ENCODE assay signal across 23 cellular contexts in genomic region chr7:11817111-11817710, GRCh38. TPM values are rescaled to one million over a fixed set of nuclear protein-coding genes. Genes with fewer than 3 reads are reported as not detected.
"Had no signal": no experiment of that assay in that cellular context is flagged by ENCODE, and none has a peak within 500 bp of the region (broad histone marks: within the 10 kb centered on the region; RNA-seq: fewer than 3 reads in every experiment).

No MANE protein-coding gene starts in this region.

- H3K27ac Mint-ChIP-seq: activated naive CD4-positive, alpha-beta T cell treated with anti-CD3 and anti-CD28 coated beads for 36 hours; activated naive CD8-positive, alpha-beta T cell treated with anti-CD3 and anti-CD28 coated beads, Interleukin-2, amount 50 U/mL, for 24 hours; naive thymus-derived CD8-positive, alpha-beta T cell; stimulated activated naive B cell treated with anti-CD40 and anti-IgM and Interleukin-4, amounts not matched to agents 10 μg/mL and 1 μg/mL and 100 μg/mL, for 72 hours had no signal

- H3K4me3 ChIP-seq: breast epithelium, thoracic aorta, upper lobe of right lung had no signal

- H3K36me3 ChIP-seq: breast epithelium, neutrophil, thoracic aorta, upper lobe of right lung had no signal

- H3K4me3 Mint-ChIP-seq: activated naive CD4-positive, alpha-beta T cell treated with anti-CD3 and anti-CD28 coated beads for 36 hours; activated naive CD8-positive, alpha-beta T cell treated with anti-CD3 and anti-CD28 coated beads, Interleukin-2, amount 50 U/mL, for 24 hours; activated T-cell treated with anti-CD3 and anti-CD28 coated beads, Interleukin-2, amount 50 U/mL, for 4 hours; naive thymus-derived CD8-positive, alpha-beta T cell; stimulated activated naive B cell treated with anti-CD40 and anti-IgM and Interleukin-4, amounts not matched to agents 10 μg/mL and 1 μg/mL and 100 μg/mL, for 72 hours had no signal

- H3K9me3 Mint-ChIP-seq: activated naive CD8-positive, alpha-beta T cell treated with anti-CD3 and anti-CD28 coated beads, Interleukin-2, amount 50 U/mL, for 24 hours; activated T-cell treated with anti-CD3 and anti-CD28 coated beads, Interleukin-2, amount 50 U/mL, for 4 hours had no signal

- H3K27me3 Mint-ChIP-seq: activated naive CD8-positive, alpha-beta T cell treated with anti-CD3 and anti-CD28 coated beads, Interleukin-2, amount 50 U/mL, for 24 hours had no signal

- H3K27ac ChIP-seq: breast epithelium, neutrophil, parathyroid adenoma, thoracic aorta, upper lobe of right lung had no signal

- H3K9ac ChIP-seq: parathyroid adenoma had no signal

- H3K4me1 ChIP-seq: breast epithelium, upper lobe of right lung had no signal

- H3K36me3 Mint-ChIP-seq: naive thymus-derived CD8-positive, alpha-beta T cell; stimulated activated naive B cell treated with anti-CD40 and anti-IgM and Interleukin-4, amounts not matched to agents 10 μg/mL and 1 μg/mL and 100 μg/mL, for 72 hours had no signal

- H2AFZ ChIP-seq: parathyroid adenoma had no signal

- H3K27me3 ChIP-seq: breast epithelium, neutrophil, upper lobe of right lung had no signal

- H3K9me3 ChIP-seq: breast epithelium, neutrophil, thoracic aorta, upper lobe of right lung had no signal

- H3K4me1 Mint-ChIP-seq: activated naive CD8-positive, alpha-beta T cell treated with anti-CD3 and anti-CD28 coated beads, Interleukin-2, amount 50 U/mL, for 24 hours; naive thymus-derived CD8-positive, alpha-beta T cell; stimulated activated naive B cell treated with anti-CD40 and anti-IgM and Interleukin-4, amounts not matched to agents 10 μg/mL and 1 μg/mL and 100 μg/mL, for 72 hours had no signal

- DNase-seq: activated CD4-positive, alpha-beta T cell treated with anti-CD3 and anti-CD28 coated beads, Interleukin-2, amount 50 U/mL, for 1 hour; activated CD4-positive, CD25-positive, alpha-beta regulatory T cell treated with anti-CD3 and anti-CD28 coated beads, Interleukin-2, amount 50 U/mL, for 72 hours; activated CD8-positive, alpha-beta memory T cell treated with anti-CD3 and anti-CD28 coated beads, Interleukin-2, amount 50 U/mL, for 4 hours; activated naive CD4-positive, alpha-beta T cell treated with anti-CD3 and anti-CD28 coated beads for 36 hours; activated naive CD8-positive, alpha-beta T cell treated with anti-CD3 and anti-CD28 coated beads, Interleukin-2, amount 50 U/mL, for 24 hours; activated T-cell treated with anti-CD3 and anti-CD28 coated beads, Interleukin-2, amount 50 U/mL, for 4 hours; anterior cingulate cortex; cortex of kidney; effector CD4-positive, alpha-beta T cell; foreskin fibroblast; hippocampal formation; left ventricle myocardium superior; mesendoderm; naive thymus-derived CD8-positive, alpha-beta T cell; stimulated activated CD4-positive, alpha-beta T cell treated with anti-CD3 and anti-CD28 coated beads, Interleukin-4, amount 100 ng/mL, for 4 hours; stimulated activated naive B cell treated with anti-CD40 and anti-IgM and Interleukin-4, amounts not matched to agents 10 μg/mL and 1 μg/mL and 100 μg/mL, for 72 hours; T1000; upper lobe of right lung had no signal

RNA-seq across cellular contexts. Expression of gene THSD7A, which starts 14.8 kb away (rescaled TPM):
- total RNA-seq: activated naive CD4-positive, alpha-beta T cell treated with anti-CD3 and anti-CD28 coated beads for 36 hours; activated T-cell treated with anti-CD3 and anti-CD28 coated beads, Interleukin-2, amount 50 U/mL, for 4 hours; naive thymus-derived CD8-positive, alpha-beta T cell; T-helper 1 cell treated with Interleukin-12 subunit alpha and Interleukin-12 subunit beta and Interleukin-4 antibody, amounts not matched to agents 30 ng/mL and 1 ng/mL, for 36 hours had no signal
- polyA plus RNA-seq: naive thymus-derived CD8-positive, alpha-beta T cell had no signal
